In the genomic region with DNA sequence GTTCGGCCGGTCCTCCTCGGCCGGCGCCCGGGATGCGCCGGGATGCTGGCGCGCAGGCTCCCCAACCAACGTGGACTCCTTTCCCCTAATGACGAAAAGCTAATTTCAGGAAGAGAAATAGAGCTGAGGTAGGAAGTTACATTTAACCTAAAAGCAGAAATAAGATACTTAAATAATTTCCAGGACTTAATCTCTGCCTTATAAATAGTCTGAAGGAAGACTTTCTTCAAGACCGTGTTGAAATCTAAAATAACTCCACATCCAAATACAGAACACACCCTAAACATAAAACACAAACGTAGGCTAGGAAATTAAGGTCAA, we compare ENCODE assay signal across 8 cellular contexts.
DNase-seq lines count a peak whose midpoint lies in the region; ATAC-seq and TF ChIP-seq lines count a peak whose summit lies in the region.

No MANE protein-coding gene starts in this region.

- peak overlapping the region; percentile 59 for H3K27ac Mint-ChIP-seq in stimulated activated naive B cell treated with anti-CD40 and anti-IgM and Interleukin-4, amounts not matched to agents 10 μg/mL and 1 μg/mL and 100 μg/mL, for 72 hours

- H3K36me3 ChIP-seq in iPS DF 6.9 (ENCODE audit: control insufficient read depth, insufficient read depth, low read length), result 0 out of 2 replicates have a peak, but pooled peaks cover 3% of the 10 kb centered on the region

- peak; percentile 56 for DNase-seq in NCI-H2171 treated with DMSO at 0.1 percent for 48 hours (lab: John Stamatoyannopoulos, UW)
- no peak for DNase-seq in NCI-H2171 (lab: John Stamatoyannopoulos, UW)
- no peak for DNase-seq in iPS DF 6.9 (ENCODE audit: low read depth, low spot score)
- no peak for DNase-seq in stimulated activated naive B cell treated with anti-CD40 and anti-IgM and Interleukin-4, amounts not matched to agents 10 μg/mL and 1 μg/mL and 100 μg/mL, for 72 hours
- no peak for DNase-seq in HuH-7 (ENCODE audit: low spot score)
- DNase-seq in UCSD-AML1 (lab: John Stamatoyannopoulos, UW; ENCODE audit: unreplicated experiment), result no peak

- no peaks in the 10 kb centered on the region for H3K27me3 ChIP-seq in iPS DF 6.9 (ENCODE audit: control insufficient read depth, insufficient read depth, low read length)

- H3K4me3 Mint-ChIP-seq in stimulated activated naive B cell treated with anti-CD40 and anti-IgM and Interleukin-4, amounts not matched to agents 10 μg/mL and 1 μg/mL and 100 μg/mL, for 72 hours, result peak overlapping the region; percentile 90 to 99

- no peaks in the 10 kb centered on the region for H3K9me3 Mint-ChIP-seq in stimulated activated naive B cell treated with anti-CD40 and anti-IgM and Interleukin-4, amounts not matched to agents 10 μg/mL and 1 μg/mL and 100 μg/mL, for 72 hours

- peaks cover 30 to 50% of the 10 kb centered on the region in 2 donors for H3K4me1 Mint-ChIP-seq in stimulated activated naive B cell treated with anti-CD40 and anti-IgM and Interleukin-4, amounts not matched to agents 10 μg/mL and 1 μg/mL and 100 μg/mL, for 72 hours

- H3K27ac ChIP-seq in iPS DF 6.9 (ENCODE audit: low read length), result no peak overlapping the region

- H3K4me3 ChIP-seq in WI38 (ENCODE audit: low read depth, low read length) (peak overlapping the region; percentile 89), iPS DF 6.9 (ENCODE audit: low read length) (peak overlapping the region; percentile 96)

- no peak for TF ChIP-seq CTCF in WI38 (IDR thresholded peaks at IDR 0.05; ENCODE audit: low read depth, low read length)

- no peak for ATAC-seq in stimulated activated naive B cell treated with anti-CD40 and anti-IgM and Interleukin-4, amounts not matched to agents 10 μg/mL and 1 μg/mL and 100 μg/mL, for 72 hours (replicated peaks)
- ATAC-seq in HG03378 (IDR thresholded peaks at IDR 0.05; ENCODE audit: unreplicated experiment), result no peak

- no peaks in the 10 kb centered on the region for H3K9me3 ChIP-seq in iPS DF 6.9 (ENCODE audit: control insufficient read depth, insufficient read depth, low read length)

- H3K4me1 ChIP-seq in iPS DF 6.9 (ENCODE audit: control insufficient read depth, insufficient read depth, low read length), result peaks cover 3% of the 10 kb centered on the region; the same call in 1 of the 2 replicates

- H3K36me3 Mint-ChIP-seq in stimulated activated naive B cell treated with anti-CD40 and anti-IgM and Interleukin-4, amounts not matched to agents 10 μg/mL and 1 μg/mL and 100 μg/mL, for 72 hours, result peaks cover 13 to 26% of the 10 kb centered on the region in 2 donors

- no CpG with 5 or more reads among the region's 14 CpGs for WGBS in iPS DF 6.9 (ENCODE audit: insufficient coverage, insufficient read length)

- no peaks in the 10 kb centered on the region for H3K27me3 Mint-ChIP-seq in stimulated activated naive B cell treated with anti-CD40 and anti-IgM and Interleukin-4, amounts not matched to agents 10 μg/mL and 1 μg/mL and 100 μg/mL, for 72 hours
